Comparison of ENCODE assay signal across 9 cellular contexts in the genomic region with DNA sequence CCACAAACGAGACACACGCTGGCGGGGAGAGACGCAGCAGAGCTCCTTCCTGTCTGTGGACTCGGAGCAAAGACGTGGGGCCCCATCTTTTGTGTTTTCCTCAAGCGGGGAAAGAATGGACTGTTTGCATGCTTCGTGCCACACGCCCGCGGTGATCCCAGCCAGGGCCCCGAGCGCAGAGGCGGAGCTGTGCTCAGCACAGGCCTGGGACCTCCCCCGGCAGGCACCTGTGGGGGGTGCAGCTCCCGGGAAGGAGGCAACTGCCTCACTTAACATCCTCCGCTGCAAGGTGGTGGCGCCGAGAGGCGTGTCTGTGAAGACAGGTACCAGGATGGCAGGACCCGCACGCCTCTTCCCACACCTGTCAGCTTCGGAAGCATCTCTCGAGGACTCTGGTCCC. TPM values are rescaled to one million over a fixed set of nuclear protein-coding genes. Genes with fewer than 3 reads are reported as not detected.
A peak's percentile ranks its signal among the peaks of the same experiment; 100 is the strongest.
DNase-seq lines count a peak whose midpoint lies in the region; ATAC-seq, FAIRE-seq and TF ChIP-seq lines count a peak whose summit lies in the region.
"Had no signal": no experiment of that assay in that cellular context is flagged by ENCODE, and none has a peak within 500 bp of the region (broad histone marks: within the 10 kb centered on the region; RNA-seq: fewer than 3 reads in every experiment).

No MANE protein-coding gene starts in this region.

- H3K27me3 Mint-ChIP-seq in activated T-cell treated with anti-CD3 and anti-CD28 coated beads, Interleukin-2, amount 50 U/mL, for 24 hours = peaks cover 4% of the 10 kb centered on the region

- ATAC-seq in HG02623 (IDR thresholded peaks at IDR 0.05; ENCODE audit: unreplicated experiment) = no peak

- no peak for FAIRE-seq in D721Med (lab: Jason Lieb, UNC)
- FAIRE-seq: GM12891 had no signal

- H3K4me1 ChIP-seq in ascending aorta = no peaks in the 10 kb centered on the region

- no peak overlapping the region for H3K4me3 Mint-ChIP-seq in activated T-cell treated with anti-CD3 and anti-CD28 coated beads, Interleukin-2, amount 50 U/mL, for 24 hours

- peaks cover 46% of the 10 kb centered on the region for H3K4me1 Mint-ChIP-seq in activated T-cell treated with anti-CD3 and anti-CD28 coated beads, Interleukin-2, amount 50 U/mL, for 24 hours (ENCODE audit: low read depth)

- no peak overlapping the region for H3K4me3 ChIP-seq in ascending aorta

- DNase-seq in NCI-H69 (lab: John Stamatoyannopoulos, UW) (peak; percentile 18), kidney tubule cell (ENCODE audit: low spot score) (peak; percentile 27), D721Med (ENCODE audit: insufficient read length, low spot score) (no peak), ascending aorta (ENCODE audit: low spot score in 2 of 2) (no peak)
- peak; percentile 65 for DNase-seq in activated T-cell treated with anti-CD3 and anti-CD28 coated beads, Interleukin-2, amount 50 U/mL, for 24 hours
- DNase-seq in stimulated activated CD8-positive, alpha-beta memory T cell treated with anti-CD3 and anti-CD28 coated beads, Interleukin-2, amount 100 ng/mL, for 48 hours (ENCODE audit: low read depth in 2 of 2) = peak; percentile 10 to 23
- DNase-seq: NCI-H1092 treated with DMSO at 0.1 percent for 48 hours had no signal

- no peaks in the 10 kb centered on the region for H3K27me3 ChIP-seq in ascending aorta

- TF ChIP-seq CTCF in D721Med (IDR thresholded peaks at IDR 0.05; ENCODE audit: insufficient read depth, missing control alignments) (no peak), ascending aorta (IDR thresholded peaks at IDR 0.05) (no peak)

- intact Hi-C loops in ascending aorta (cut with DNase I) = no loop called here

- peaks cover 1% of the 10 kb centered on the region for H3K9me3 Mint-ChIP-seq in activated T-cell treated with anti-CD3 and anti-CD28 coated beads, Interleukin-2, amount 50 U/mL, for 24 hours

- H3K27ac Mint-ChIP-seq in activated T-cell treated with anti-CD3 and anti-CD28 coated beads, Interleukin-2, amount 50 U/mL, for 24 hours = no peak overlapping the region

- no peaks in the 10 kb centered on the region for H3K36me3 Mint-ChIP-seq in activated T-cell treated with anti-CD3 and anti-CD28 coated beads, Interleukin-2, amount 50 U/mL, for 24 hours (ENCODE audit: low read depth)

- no peaks in the 10 kb centered on the region for H3K9me3 ChIP-seq in ascending aorta

- no peaks in the 10 kb centered on the region for H3K36me3 ChIP-seq in ascending aorta

- no peak overlapping the region for H3K27ac ChIP-seq in ascending aorta

RNA-seq across cellular contexts. Expression of a gene that starts 19.2 kb away (rescaled TPM):
- total RNA-seq in ascending aorta = 12.3 TPM

RNA-seq across cellular contexts. Expression of a gene that starts 28.4 kb away (rescaled TPM):
- not detected for total RNA-seq in ascending aorta

Comparison
In these comparisons a context has a peak if more than half of its experiments do, and no peak if none do; other contexts are left out.
1. DNase-seq: peak in NCI-H69 (single experiment), activated T-cell treated with anti-CD3 and anti-CD28 coated beads, Interleukin-2, amount 50 U/mL, for 24 hours (single experiment), kidney tubule cell (single experiment) and stimulated activated CD8-positive, alpha-beta memory T cell treated with anti-CD3 and anti-CD28 coated beads, Interleukin-2, amount 100 ng/mL, for 48 hours (2 of 2); none in D721Med (single experiment) and ascending aorta (0 of 2).